In genomic region chr4:165115301-165115700, GRCh38 we compare ENCODE assay signal across 1 cellular context.
TF ChIP-seq lines count a peak whose summit lies in the region.

No MANE protein-coding gene starts in this region.

TF ChIP-seq in H1, 55 proteins besides CTCF, POLR2A, EP300 and RAD21:
- TF ChIP-seq HDAC2 (IDR thresholded peaks at IDR 0.05; ENCODE audit: borderline replicate concordance in 1 of 2, low read depth in 2 of 2, low read length in 2 of 2) (no peak), SIX5 (IDR thresholded peaks at IDR 0.05; ENCODE audit: low read depth, low read length) (no peak), ASH2L (IDR thresholded peaks at IDR 0.05; ENCODE audit: low read length) (no peak), JUN (IDR thresholded peaks at IDR 0.05; ENCODE audit: low read depth, low read length) (no peak), CBX8 (IDR thresholded peaks at IDR 0.05; ENCODE audit: borderline replicate concordance, low read depth, low read length) (no peak), BRCA1 (IDR thresholded peaks at IDR 0.05; ENCODE audit: low read depth, low read length) (no peak), RFX5 (IDR thresholded peaks at IDR 0.05; ENCODE audit: borderline replicate concordance, low read depth, low read length) (no peak), CHD2 (IDR thresholded peaks at IDR 0.05; ENCODE audit: low read length) (no peak), POLR2AphosphoS5 (IDR thresholded peaks at IDR 0.05; ENCODE audit: low read depth, low read length) (no peak)
TF ChIP-seq in H1: peak in this region for 0.
